In the genomic region with DNA sequence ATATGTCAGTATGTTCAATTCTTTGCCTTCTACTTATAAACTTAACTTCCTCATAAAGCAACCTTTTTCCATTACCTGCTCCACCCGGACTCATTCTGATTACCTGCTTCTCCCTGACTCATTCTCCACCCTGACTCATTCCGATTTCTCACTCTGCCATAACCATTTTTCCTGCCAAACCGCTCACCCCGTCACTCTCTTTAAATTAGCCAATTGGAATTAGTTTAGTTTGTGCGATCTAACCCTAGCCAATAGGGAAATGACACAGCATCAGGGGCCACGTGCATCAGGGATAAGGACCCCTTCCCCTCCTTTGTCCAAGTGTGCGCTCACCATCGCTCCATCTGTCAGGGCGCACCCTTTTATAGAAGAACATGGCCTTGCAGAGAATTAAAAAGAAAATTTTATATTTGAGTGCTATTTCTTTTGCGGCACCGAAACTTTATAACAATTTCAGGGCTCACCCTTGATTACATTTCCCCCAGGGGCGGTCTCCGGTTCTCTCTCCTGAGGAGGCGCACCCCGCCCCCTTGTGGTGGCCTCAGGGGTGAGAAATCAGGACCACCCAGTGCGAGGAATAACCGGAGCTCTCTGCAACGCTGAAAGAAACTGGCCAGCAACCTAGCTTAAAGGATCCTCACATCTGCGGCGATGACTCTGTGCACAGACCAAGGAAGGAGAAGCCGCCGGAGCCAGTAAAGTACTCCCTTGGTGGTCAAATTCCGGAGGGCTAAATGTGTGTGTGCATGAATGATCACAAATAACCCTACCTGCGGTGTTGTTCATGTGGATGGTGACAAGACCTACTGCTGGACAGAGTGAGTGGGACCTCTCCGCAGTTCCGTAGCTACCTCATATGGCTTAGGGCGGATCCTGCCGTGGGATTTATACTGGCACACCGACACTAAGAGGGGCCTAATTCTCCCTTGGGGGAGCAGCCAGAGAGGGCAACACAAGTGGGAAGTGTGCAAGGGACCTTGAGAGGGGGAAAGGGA, we compare ENCODE assay signal across 8 cellular contexts.
DNase-seq lines count a peak whose midpoint lies in the region; ATAC-seq and TF ChIP-seq lines count a peak whose summit lies in the region.

No MANE protein-coding gene starts in this region.

- H3K36me3 Mint-ChIP-seq in stimulated activated effector memory CD8-positive, alpha-beta T cell treated with anti-CD3 and anti-CD28 coated beads, Interleukin-12 subunit alpha, Interleukin-12 subunit beta, amount 100 ng/mL, for 72 hours, result no peaks in the 10 kb centered on the region

- no peaks in the 10 kb centered on the region for H3K9me3 Mint-ChIP-seq in stimulated activated effector memory CD8-positive, alpha-beta T cell treated with anti-CD3 and anti-CD28 coated beads, Interleukin-12 subunit alpha, Interleukin-12 subunit beta, amount 100 ng/mL, for 72 hours

- no peaks in the 10 kb centered on the region for H3K36me3 ChIP-seq in mucosa of rectum (ENCODE audit: control insufficient read depth in 2 of 2, insufficient read depth in 2 of 2, low read length in 2 of 2)

- no peak overlapping the region for H3K27ac ChIP-seq in mucosa of rectum (ENCODE audit: low read depth in 2 of 2, low read length in 2 of 2)

- no peak overlapping the region for H3K4me3 Mint-ChIP-seq in stimulated activated effector memory CD8-positive, alpha-beta T cell treated with anti-CD3 and anti-CD28 coated beads, Interleukin-12 subunit alpha, Interleukin-12 subunit beta, amount 100 ng/mL, for 72 hours

- peak overlapping the region; percentile 46 for H3K27ac Mint-ChIP-seq in stimulated activated effector memory CD8-positive, alpha-beta T cell treated with anti-CD3 and anti-CD28 coated beads, Interleukin-12 subunit alpha, Interleukin-12 subunit beta, amount 100 ng/mL, for 72 hours

- H3K9me3 ChIP-seq in mucosa of rectum (ENCODE audit: control insufficient read depth in 2 of 2, low read length in 2 of 2), result no peaks in the 10 kb centered on the region

- ATAC-seq in stimulated activated effector memory CD8-positive, alpha-beta T cell treated with anti-CD3 and anti-CD28 coated beads, Interleukin-12 subunit alpha, Interleukin-12 subunit beta, amount 100 ng/mL, for 72 hours, result no peak
- no peak for ATAC-seq in GM21723 (IDR thresholded peaks at IDR 0.05; ENCODE audit: unreplicated experiment)

- H3K4me1 ChIP-seq in mucosa of rectum (ENCODE audit: control insufficient read depth in 2 of 2, insufficient read depth in 2 of 2, low read length in 2 of 2), result no peaks in the 10 kb centered on the region

- DNase-seq in DMS 273 (lab: John Stamatoyannopoulos, UW; ENCODE audit: unreplicated experiment) (peak; percentile 9), DMS 273 treated with DMSO at 0.1 percent for 48 hours (lab: John Stamatoyannopoulos, UW) (no peak), epithelial cell of esophagus (ENCODE audit: low read depth) (peak; percentile 88), NCI-H1048 (lab: John Stamatoyannopoulos, UW) (no peak)
- DNase-seq in activated CD8-positive, alpha-beta memory T cell treated with anti-CD3 and anti-CD28 coated beads for 24 hours, result peak; percentile 82
- no peak for DNase-seq in stimulated activated effector memory CD8-positive, alpha-beta T cell treated with anti-CD3 and anti-CD28 coated beads, Interleukin-12 subunit alpha, Interleukin-12 subunit beta, amount 100 ng/mL, for 72 hours (ENCODE audit: low spot score in 2 of 2)

- H3K4me3 ChIP-seq in epithelial cell of esophagus (ENCODE audit: low read length) (peak overlapping the region; percentile 7), mucosa of rectum (ENCODE audit: low read length in 2 of 2) (peak overlapping the region; percentile 45 to 50)

- peaks cover 12% of the 10 kb centered on the region for H3K4me1 Mint-ChIP-seq in stimulated activated effector memory CD8-positive, alpha-beta T cell treated with anti-CD3 and anti-CD28 coated beads, Interleukin-12 subunit alpha, Interleukin-12 subunit beta, amount 100 ng/mL, for 72 hours

- peak; percentile 39 for TF ChIP-seq CTCF in epithelial cell of esophagus (IDR thresholded peaks at IDR 0.05; ENCODE audit: insufficient read depth, low read depth, low read length, missing control alignments)

- H3K27me3 ChIP-seq in mucosa of rectum (ENCODE audit: control insufficient read depth in 2 of 2, insufficient read depth in 2 of 2, low read length in 2 of 2), result peaks cover 0 to 6% of the 10 kb centered on the region in 2 donors

- peak overlapping the region in 1 of 2 donors; percentile 29 for H3K9ac ChIP-seq in mucosa of rectum (ENCODE audit: low read depth in 1 of 2, low read length in 2 of 2)

Comparison
In these comparisons a context has a peak if more than half of its experiments do, and no peak if none do; other contexts are left out.
1. DNase-seq: peak in DMS 273 (single experiment), activated CD8-positive, alpha-beta memory T cell treated with anti-CD3 and anti-CD28 coated beads for 24 hours (single experiment) and epithelial cell of esophagus (single experiment); none in DMS 273 treated with DMSO at 0.1 percent for 48 hours (single experiment), stimulated activated effector memory CD8-positive, alpha-beta T cell treated with anti-CD3 and anti-CD28 coated beads, Interleukin-12 subunit alpha, Interleukin-12 subunit beta, amount 100 ng/mL, for 72 hours (0 of 2) and NCI-H1048 (single experiment).